ENCODE assay signal across 16 cellular contexts in the genomic region with DNA sequence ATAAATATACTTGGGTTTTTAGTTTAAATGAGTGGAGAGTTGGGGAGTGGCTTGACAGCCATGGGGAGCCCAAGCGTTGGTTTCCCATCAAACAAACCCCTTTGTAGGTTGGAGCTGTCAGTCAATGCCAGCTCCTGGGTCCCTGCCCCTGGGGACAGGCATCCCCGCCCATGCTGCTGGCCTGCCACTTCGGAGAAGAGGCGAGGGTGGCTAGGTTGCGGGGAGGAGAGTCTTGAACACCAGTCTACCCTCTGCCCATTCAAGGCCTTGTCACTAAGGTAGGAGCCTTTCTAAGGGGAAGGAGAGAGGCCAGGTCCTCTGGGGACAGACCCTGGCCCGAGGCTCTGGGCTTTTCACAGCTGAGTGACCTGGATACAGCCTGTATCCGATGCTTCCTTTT.
DNase-seq lines count a peak whose midpoint lies in the region; ATAC-seq and TF ChIP-seq lines count a peak whose summit lies in the region.
"Had no signal": no experiment of that assay in that cellular context is flagged by ENCODE, and none has a peak within 500 bp of the region (broad histone marks: within the 10 kb centered on the region; RNA-seq: fewer than 3 reads in every experiment).

No MANE protein-coding gene starts in this region.

- peaks cover 0 to 35% (median 9%) of the 10 kb centered on the region in 10 experiments; a peak in 10 of 20 replicates for H3K4me1 ChIP-seq in BLaER1 treated with 17β-estradiol and CSF1 and Interleukin-3, amounts not matched to agents 10 nM and 100 nM
- H3K4me1 ChIP-seq: A549 had no signal

- H3K4me2 ChIP-seq in BLaER1 treated with 17β-estradiol and CSF1 and Interleukin-3, amounts not matched to agents 10 nM and 100 nM: peak overlapping the region in 7 of 11 experiments; percentile 8 to 63 (median 41); a peak in 10 of 22 replicates
- H3K4me2 ChIP-seq: A549 had no signal

- peaks cover 67% of the 10 kb centered on the region for H3K4me1 Mint-ChIP-seq in nephron
- H3K4me1 Mint-ChIP-seq: IgD-negative memory B cell had no signal

- H3K9me3 ChIP-seq in BLaER1 treated with 17β-estradiol and CSF1 and Interleukin-3, amounts not matched to agents 10 nM and 100 nM (replicated peaks in 1 of 11): no peaks in the 10 kb centered on the region
- H3K9me3 ChIP-seq: A549 had no signal

- H3K27ac ChIP-seq in BLaER1 treated with 17β-estradiol and CSF1 and Interleukin-3, amounts not matched to agents 10 nM and 100 nM: peak overlapping the region in 3 of 11 experiments; percentile 42 to 58 (median 50); a peak in 5 of 22 replicates
- H3K27ac ChIP-seq: 22Rv1, A549 had no signal

- no peak overlapping the region for H3K4me3 ChIP-seq in BLaER1 treated with 17β-estradiol and CSF1 and Interleukin-3, amounts not matched to agents 10 nM and 100 nM
- H3K4me3 ChIP-seq: A549 had no signal

- no peaks in the 10 kb centered on the region for H3K36me3 Mint-ChIP-seq in nephron (ENCODE audit: low read depth)
- H3K36me3 Mint-ChIP-seq: CD8-positive, alpha-beta T cell; IgD-negative memory B cell had no signal

- peak; percentile 20 for ATAC-seq in esophagus mucosa
- ATAC-seq: A549; CD8-positive, alpha-beta T cell; HepG2 had no signal

- H3K4me3 Mint-ChIP-seq in nephron: peak overlapping the region in 1 of 3 experiments; percentile 24
- H3K4me3 Mint-ChIP-seq: CD8-positive, alpha-beta T cell; H9; IgD-negative memory B cell had no signal

- no peaks in the 10 kb centered on the region for H3K36me3 ChIP-seq in BLaER1 treated with 17β-estradiol and CSF1 and Interleukin-3, amounts not matched to agents 10 nM and 100 nM

- peak overlapping the region in 1 of 11 experiments; percentile 19; a peak in 2 of 22 replicates for H3K9ac ChIP-seq in BLaER1 treated with 17β-estradiol and CSF1 and Interleukin-3, amounts not matched to agents 10 nM and 100 nM

- peak overlapping the region; percentile 96 to 100 (median 99) for H3K27ac Mint-ChIP-seq in nephron
- H3K27ac Mint-ChIP-seq: CD8-positive, alpha-beta T cell; H9; IgD-negative memory B cell had no signal

- no peaks in the 10 kb centered on the region for H3K27me3 ChIP-seq in BLaER1 treated with 17β-estradiol and CSF1 and Interleukin-3, amounts not matched to agents 10 nM and 100 nM

- peaks cover 17% of the 10 kb centered on the region for H3K27me3 Mint-ChIP-seq in nephron (ENCODE audit: low read depth)

- H4K20me1 ChIP-seq in BLaER1 treated with 17β-estradiol and CSF1 and Interleukin-3, amounts not matched to agents 10 nM and 100 nM: no peaks in the 10 kb centered on the region

- no peaks in the 10 kb centered on the region for H3K9me3 Mint-ChIP-seq in nephron
- H3K9me3 Mint-ChIP-seq: CD8-positive, alpha-beta T cell; H9 had no signal

- no peak for TF ChIP-seq CTCF in nephron (IDR thresholded peaks at IDR 0.05; ENCODE audit: unreplicated experiment in 3 of 3)

- DNase-seq in retina (peak; percentile 62), DMS 273 treated with DMSO at 0.1 percent for 48 hours (lab: John Stamatoyannopoulos, UW) (no peak), D341Med (ENCODE audit: low spot score) (no peak), T-helper 2 cell (no peak), MV-4-11 (lab: John Stamatoyannopoulos, UW) (no peak)
- DNase-seq: AML-193; Calu3; CD8-positive, alpha-beta T cell; H9 had no signal
